ENCODE assay signal across 25 cellular contexts in the genomic region with DNA sequence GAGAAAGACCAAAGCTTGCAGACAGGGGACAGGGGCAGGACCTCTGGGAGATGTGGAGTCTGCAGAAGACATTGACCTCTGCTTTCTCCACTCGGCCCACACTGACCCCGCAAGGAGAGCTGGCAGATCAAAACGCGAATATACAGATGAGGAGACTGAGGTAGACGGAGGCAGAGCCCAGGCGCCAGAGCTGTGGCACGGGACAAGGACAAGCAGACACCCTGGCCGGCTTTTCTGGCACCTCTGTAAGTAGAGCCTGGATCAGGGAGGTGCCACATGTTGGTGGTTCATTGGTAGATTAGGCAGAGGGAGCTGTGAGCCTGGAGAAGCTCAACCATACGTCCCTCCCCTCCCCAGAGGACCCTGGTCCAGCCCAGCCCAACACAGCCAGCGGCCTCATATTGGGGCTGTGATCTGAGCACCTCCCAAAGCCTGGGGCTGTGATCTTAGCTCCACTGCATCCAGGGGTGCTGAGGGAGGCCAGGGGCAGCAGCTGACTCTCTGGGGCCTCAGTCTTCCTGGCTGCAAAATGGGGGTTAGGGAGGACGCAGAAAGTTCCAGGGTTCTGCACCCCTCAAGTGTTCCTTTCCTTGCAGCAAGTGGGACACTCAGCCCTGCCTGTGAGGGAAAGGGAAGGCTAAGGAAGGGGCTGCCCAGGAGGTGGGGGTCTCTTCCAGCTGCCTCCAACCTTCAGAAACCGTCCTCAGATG.
"Had no signal": no experiment of that assay in that cellular context is flagged by ENCODE, and none has a peak within 500 bp of the region (broad histone marks: within the 10 kb centered on the region; RNA-seq: fewer than 3 reads in every experiment).

No MANE protein-coding gene starts in this region.

- H3K36me3 ChIP-seq: esophagus squamous epithelium, heart right ventricle, pancreas, upper lobe of left lung, WERI-Rb-1 had no signal

- H3K27me3 Mint-ChIP-seq: activated naive CD8-positive, alpha-beta T cell treated with anti-CD3 and anti-CD28 coated beads for 36 hours; naive thymus-derived CD8-positive, alpha-beta T cell; T-cell had no signal

- H3K4me3 ChIP-seq: coronary artery, esophagus squamous epithelium, gastroesophageal sphincter, heart right ventricle, pancreas, smooth muscle cell, upper lobe of left lung had no signal

- ATAC-seq: activated T-cell treated with anti-CD3 and anti-CD28 coated beads, Interleukin-2, amount 50 U/mL, for 4 hours; gastroesophageal sphincter; left lobe of liver; naive thymus-derived CD8-positive, alpha-beta T cell; pancreas; sciatic nerve; SK-N-SH treated with all-trans-retinoic acid at 6 μM for 48 hours; T-cell had no signal

- DNase-seq: activated CD4-positive, alpha-beta T cell treated with anti-CD3 and anti-CD28 coated beads for 1 hour; activated CD8-positive, alpha-beta memory T cell treated with anti-CD3 and anti-CD28 coated beads, Interleukin-2, amount 50 U/mL, for 4 hours; activated naive CD4-positive, alpha-beta T cell treated with Interleukin-2 at 50 U/mL for 16 hours; activated naive CD8-positive, alpha-beta T cell treated with anti-CD3 and anti-CD28 coated beads for 36 hours; activated T-cell treated with anti-CD3 and anti-CD28 coated beads, Interleukin-2, amount 50 U/mL, for 4 hours; cerebellar nuclear complex; esophagus squamous epithelium; heart right ventricle; kidney; naive thymus-derived CD8-positive, alpha-beta T cell; stimulated activated CD4-positive, alpha-beta T cell treated with anti-CD3 and anti-CD28 coated beads, Interleukin-15, amount 100 ng/mL, for 24 hours; stimulated activated CD4-positive, alpha-beta T cell treated with anti-CD3 and anti-CD28 coated beads, Interleukin-2, amount 100 ng/mL, for 48 hours; stimulated activated CD8-positive, alpha-beta memory T cell treated with anti-CD3 and anti-CD28 coated beads, Interleukin-4, amount 100 ng/mL, for 48 hours; stimulated activated naive CD4-positive, alpha-beta T cell treated with Interleukin-2 at 50 U/mL for 16 hours; T-cell; upper lobe of left lung; WERI-Rb-1 had no signal

- H3K36me3 Mint-ChIP-seq: activated naive CD8-positive, alpha-beta T cell treated with anti-CD3 and anti-CD28 coated beads for 36 hours; mesothelial cell of epicardium; naive thymus-derived CD8-positive, alpha-beta T cell had no signal

- H3K9me3 Mint-ChIP-seq: activated naive CD8-positive, alpha-beta T cell treated with anti-CD3 and anti-CD28 coated beads for 36 hours; activated T-cell treated with anti-CD3 and anti-CD28 coated beads, Interleukin-2, amount 50 U/mL, for 4 hours; mesothelial cell of epicardium; naive thymus-derived CD8-positive, alpha-beta T cell; T-cell had no signal

- H3K27ac Mint-ChIP-seq: activated naive CD8-positive, alpha-beta T cell treated with anti-CD3 and anti-CD28 coated beads for 36 hours; mesothelial cell of epicardium had no signal

- H3K4me3 Mint-ChIP-seq: activated naive CD8-positive, alpha-beta T cell treated with anti-CD3 and anti-CD28 coated beads for 36 hours; activated T-cell treated with anti-CD3 and anti-CD28 coated beads, Interleukin-2, amount 50 U/mL, for 4 hours; mesothelial cell of epicardium; naive thymus-derived CD8-positive, alpha-beta T cell; T-cell had no signal

- H3K9me3 ChIP-seq: esophagus squamous epithelium, gastroesophageal sphincter, heart right ventricle, pancreas, upper lobe of left lung had no signal

- H3K27ac ChIP-seq: esophagus squamous epithelium, gastroesophageal sphincter, pancreas, WERI-Rb-1 had no signal

- H3K27me3 ChIP-seq: esophagus squamous epithelium, gastroesophageal sphincter, heart right ventricle, pancreas, upper lobe of left lung had no signal
